In the genomic region with DNA sequence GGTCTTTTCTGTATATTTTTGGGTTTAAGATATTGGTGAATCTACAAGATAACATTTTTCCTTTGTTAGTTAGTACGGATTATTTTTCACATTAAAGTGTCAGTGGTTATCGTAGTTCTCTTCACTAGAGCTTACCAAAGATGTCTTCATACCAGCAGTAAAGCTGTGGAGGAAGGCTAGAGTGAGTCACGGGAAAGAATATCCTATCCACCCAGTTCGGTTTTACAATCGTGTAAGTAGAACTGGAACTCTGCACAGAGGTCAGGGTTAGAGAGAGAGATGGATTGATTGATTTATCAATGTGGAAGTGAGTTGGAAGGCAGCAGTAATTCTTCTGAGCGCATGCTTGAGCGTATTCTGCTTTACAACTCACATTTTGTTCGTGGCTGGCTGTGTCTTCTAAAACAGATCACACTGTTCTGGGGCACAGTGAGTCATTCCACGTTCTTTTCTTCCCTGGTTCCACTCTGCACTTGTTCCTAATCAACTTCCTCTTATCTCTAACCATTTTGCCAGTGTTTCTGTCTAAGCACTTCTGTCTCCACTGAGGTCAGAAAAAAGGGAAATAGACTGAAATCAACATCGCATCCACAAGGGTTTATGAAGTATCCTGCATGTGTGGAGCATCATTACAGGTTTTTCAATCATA, we compare ENCODE assay signal across 11 cellular contexts.
A peak's percentile ranks its signal among the peaks of the same experiment; 100 is the strongest.
DNase-seq lines count a peak whose midpoint lies in the region; ATAC-seq and TF ChIP-seq lines count a peak whose summit lies in the region.
"Had no signal": no experiment of that assay in that cellular context is flagged by ENCODE, and none has a peak within 500 bp of the region (broad histone marks: within the 10 kb centered on the region; RNA-seq: fewer than 3 reads in every experiment).

No MANE protein-coding gene starts in this region.

- no peak for TF ChIP-seq EP300 in stomach (IDR thresholded peaks at IDR 0.05)

- H3K4me1 ChIP-seq in stomach: peaks cover 0 to 9% (median 0%) of the 10 kb centered on the region in 4 donors
- H3K4me1 ChIP-seq: breast epithelium had no signal

- POLR2A ChIA-PET in HEK293T (lab: Yijun Ruan, JAX): no interaction called here

- WGBS in stomach, 5 donors: 62 to 69% (median 66%) methylated on average over 10 of the region's 10 CpGs

- H3K27me3 ChIP-seq in HL-60 (ENCODE audit: insufficient read depth, poor library complexity, severe bottlenecking) (no peaks in the 10 kb centered on the region), stomach (no peaks in the 10 kb centered on the region)
- H3K27me3 ChIP-seq: breast epithelium had no signal

- peak; percentile 12 to 15 for DNase-seq in HL-60 (ENCODE audit: low read depth in 1 of 2, low spot score in 1 of 2)
- DNase-seq in UCSD-AML1 (lab: John Stamatoyannopoulos, UW; ENCODE audit: unreplicated experiment): peak; percentile 6
- DNase-seq in hippocampal formation (lab: John Stamatoyannopoulos, UW): peak; percentile 4 to 10
- no peak for DNase-seq in stomach
- DNase-seq in HEK293T (ENCODE audit: extremely low spot score): no peak
- DNase-seq: GF-D8, NCI-H526 had no signal

- no peaks in the 10 kb centered on the region for H3K9me3 ChIP-seq in stomach
- H3K9me3 ChIP-seq: breast epithelium had no signal

- CTCF ChIA-PET in HEK293T (lab: Yijun Ruan, JAX): no interaction called here

- H3K4me3 ChIP-seq in HL-60 (replicated peaks; ENCODE audit: insufficient read depth, low read length): peak overlapping the region; percentile 28
- H3K4me3 ChIP-seq in stomach: no peak overlapping the region
- H3K4me3 ChIP-seq: breast epithelium had no signal

- no peaks in the 10 kb centered on the region for H3K36me3 ChIP-seq in stomach
- H3K36me3 ChIP-seq: breast epithelium had no signal

- TF ChIP-seq POLR2A in stomach (IDR thresholded peaks at IDR 0.05): no peak

- ATAC-seq in HG02981 (IDR thresholded peaks at IDR 0.05; ENCODE audit: unreplicated experiment): no peak
- ATAC-seq in GM21447 (IDR thresholded peaks at IDR 0.05; ENCODE audit: unreplicated experiment): no peak
- no peak for ATAC-seq in HG03097 (IDR thresholded peaks at IDR 0.05; ENCODE audit: low FRiP score, unreplicated experiment)

- intact Hi-C loops in stomach (cut with DNase I; ENCODE audit: low total_unique reads): no loop called here

- TF ChIP-seq CTCF in HL-60 (IDR thresholded peaks at IDR 0.05; ENCODE audit: insufficient read depth, low read length): no peak
- TF ChIP-seq CTCF in stomach (IDR thresholded peaks at IDR 0.05): no peak

- no peak overlapping the region for H3K27ac ChIP-seq in HL-60 (replicated peaks)
- H3K27ac ChIP-seq in stomach: peak overlapping the region in 4 of 5 donors; percentile 27 to 52 (median 42)

TF ChIP-seq in HEK293T, 16 proteins besides CTCF, POLR2A, EP300 and RAD21:
- TF ChIP-seq TARDBP (IDR thresholded peaks at IDR 0.05) (no peak), CTBP1 (IDR thresholded peaks at IDR 0.05; ENCODE audit: borderline replicate concordance) (no peak), FOXM1 (IDR thresholded peaks at IDR 0.05; ENCODE audit: borderline replicate concordance) (no peak), ZNF384 (IDR thresholded peaks at IDR 0.05) (no peak), NFRKB (IDR thresholded peaks at IDR 0.05) (no peak), HDGF (IDR thresholded peaks at IDR 0.05; ENCODE audit: borderline replicate concordance) (no peak), SP1 (IDR thresholded peaks at IDR 0.05) (no peak), SUZ12 (IDR thresholded peaks at IDR 0.05) (no peak), ELF4 (IDR thresholded peaks at IDR 0.05) (no peak), FOXK2 (IDR thresholded peaks at IDR 0.05) (no peak), BHLHE40 (IDR thresholded peaks at IDR 0.05; ENCODE audit: borderline replicate concordance) (no peak), ARNT (IDR thresholded peaks at IDR 0.05) (no peak), LEF1 (IDR thresholded peaks at IDR 0.05; ENCODE audit: borderline replicate concordance) (no peak), L3MBTL2 (conservative IDR thresholded peaks at IDR 0.05) (no peak), FOXA1 (IDR thresholded peaks at IDR 0.05) (no peak)
- TF ChIP-seq, protein P1, sequence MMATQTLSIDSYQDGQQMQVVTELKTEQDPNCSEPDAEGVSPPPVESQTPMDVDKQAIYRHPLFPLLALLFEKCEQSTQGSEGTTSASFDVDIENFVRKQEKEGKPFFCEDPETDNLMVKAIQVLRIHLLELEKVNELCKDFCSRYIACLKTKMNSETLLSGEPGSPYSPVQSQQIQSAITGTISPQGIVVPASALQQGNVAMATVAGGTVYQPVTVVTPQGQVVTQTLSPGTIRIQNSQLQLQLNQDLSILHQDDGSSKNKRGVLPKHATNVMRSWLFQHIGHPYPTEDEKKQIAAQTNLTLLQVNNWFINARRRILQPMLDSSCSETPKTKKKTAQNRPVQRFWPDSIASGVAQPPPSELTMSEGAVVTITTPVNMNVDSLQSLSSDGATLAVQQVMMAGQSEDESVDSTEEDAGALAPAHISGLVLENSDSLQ (IDR thresholded peaks at IDR 0.05): no peak

Comparison
In these comparisons a context has a peak if more than half of its experiments do, and no peak if none do; other contexts are left out.
1. DNase-seq: peak in HL-60 (2 of 2), UCSD-AML1 (single experiment) and hippocampal formation (2 of 2); none in stomach (single experiment) and HEK293T (single experiment).